Comparison of ENCODE assay signal across 8 cellular contexts in the genomic region with DNA sequence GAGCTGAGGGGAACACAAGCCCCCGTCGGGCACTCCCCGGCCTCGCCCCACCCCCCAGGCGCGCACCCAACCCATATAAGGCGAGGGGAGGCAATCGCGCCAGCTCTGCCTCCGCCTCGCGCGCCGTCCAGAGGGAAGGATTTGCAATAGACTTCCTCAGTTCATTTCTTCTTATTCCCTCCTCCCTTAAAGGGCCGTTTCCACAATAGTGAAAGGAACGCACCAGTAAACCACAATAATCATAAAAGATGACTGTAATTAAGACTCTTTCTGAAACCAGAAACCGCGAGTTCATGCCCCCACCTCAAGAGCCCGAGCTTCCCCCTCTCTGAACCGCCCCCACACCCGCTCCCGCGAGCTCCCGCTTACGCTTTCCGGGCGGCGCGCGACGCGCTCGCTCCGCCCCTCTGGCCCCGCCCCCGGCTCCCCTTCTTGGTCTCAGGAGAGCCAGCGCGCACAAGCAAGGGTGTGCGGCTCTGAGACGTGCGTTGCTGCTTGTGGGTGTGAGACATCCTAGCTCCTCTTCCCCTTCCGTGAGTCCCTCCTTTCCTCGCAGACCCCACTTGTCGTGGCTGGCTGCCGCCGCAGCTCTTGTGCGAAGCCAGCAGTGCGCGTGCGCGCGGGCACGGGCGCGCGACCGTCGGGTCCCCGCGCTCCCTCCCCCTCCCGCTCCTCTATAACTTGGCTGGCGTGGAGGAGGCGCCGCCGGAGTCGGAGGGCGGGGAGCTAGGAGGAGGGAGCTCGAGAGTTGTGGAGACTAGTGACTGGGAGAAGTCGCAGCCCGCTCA. TPM values are rescaled to one million over a fixed set of nuclear protein-coding genes. Genes with fewer than 3 reads are reported as not detected.
DNase-seq lines count a peak whose midpoint lies in the region; ATAC-seq, FAIRE-seq and TF ChIP-seq lines count a peak whose summit lies in the region.

Gene DIPK2A, plus strand, starts transcription at position 457 of the 788 bp plus-strand sequence. CDS start 510 bp downstream, outside the sequence.

- no peaks in the 10 kb centered on the region; the same call in none of the 2 replicates for H3K27me3 Mint-ChIP-seq in WTC11 (ENCODE audit: low read depth)

- CTCF ChIA-PET in WTC11 (lab: Charles Lee): interaction anchor here (0.5 to 2.6 kb wide), 14 partner anchors 8 to 1587 kb away, joined by 3 to 18 read pairs (median 3); no protein-coding TSS in a partner anchor

- no peaks in the 10 kb centered on the region for H3K36me3 Mint-ChIP-seq in WTC11

- peak within 1 kb of the TSS; percentile 93 for H3K4me3 Mint-ChIP-seq in WTC11

- no peaks in the 10 kb centered on the region for H3K27me3 ChIP-seq in bronchial epithelial cell (ENCODE audit: control insufficient read depth, insufficient read depth, low read length)
- no peaks in the 10 kb centered on the region for H3K27me3 ChIP-seq in small intestine (ENCODE audit: control insufficient read depth in 2 of 2, insufficient read depth in 2 of 2, low read length in 2 of 2)

- H3K36me3 ChIP-seq in bronchial epithelial cell (ENCODE audit: control insufficient read depth, insufficient read depth, low read length) (no peaks in the 10 kb centered on the region), small intestine (ENCODE audit: control insufficient read depth in 2 of 2, insufficient read depth in 2 of 2, low read length in 2 of 2) (no peaks in the 10 kb centered on the region)

- peak within 1 kb of the TSS; percentile 98 for H3K27ac Mint-ChIP-seq in WTC11

- POLR2A ChIA-PET in WTC11 (lab: Charles Lee): interaction anchor here (0.6 to 1.8 kb wide), 25 partner anchors 9 to 970 kb away, joined by 3 to 10 read pairs (median 4); partner anchors contain the start of genes SLC9A9 and U2SURP

- peak; percentile 93 for DNase-seq in AG08396 (ENCODE audit: low spot score)
- peak; percentile 95 for DNase-seq in NCI-H226
- DNase-seq in WTC11 (ENCODE audit: low spot score): peak; percentile 94
- peak; percentile 85 for DNase-seq in bronchial epithelial cell (ENCODE audit: low read depth)
- peak; percentile 89 for DNase-seq in iPS-NIHi11 (ENCODE audit: low spot score)
- peak; percentile 95 for DNase-seq in small intestine

- H3K9me3 ChIP-seq in small intestine (ENCODE audit: control insufficient read depth, low read depth): no peaks in the 10 kb centered on the region

- ATAC-seq in GM19023 (IDR thresholded peaks at IDR 0.05; ENCODE audit: unreplicated experiment) (peak; percentile 56), HG03196 (IDR thresholded peaks at IDR 0.05; ENCODE audit: unreplicated experiment) (peak; percentile 58), WTC11 (peak; percentile 78)

- peaks cover 36% of the 10 kb centered on the region for H3K4me1 Mint-ChIP-seq in WTC11

- WGBS in small intestine, 3 donors: 0 to 1% (median 0%) methylated on average over 67 to 70 of the region's 70 CpGs

- no peaks in the 10 kb centered on the region for H3K9me3 Mint-ChIP-seq in WTC11

- FAIRE-seq in bronchial epithelial cell (lab: Jason Lieb, UNC) (no peak), small intestine (lab: Jason Lieb, UNC) (no peak)

- peak within 1 kb of the TSS; percentile 95 to 99 for H3K27ac ChIP-seq in small intestine (ENCODE audit: low read depth in 1 of 2, low read length in 1 of 2)

- TF ChIP-seq CTCF in WTC11 (IDR thresholded peaks at IDR 0.05): no peak
- TF ChIP-seq CTCF in bronchial epithelial cell (IDR thresholded peaks at IDR 0.05; ENCODE audit: insufficient read depth, low read length, severe bottlenecking): no peak

- H3K4me1 ChIP-seq in small intestine (ENCODE audit: control insufficient read depth in 2 of 2, insufficient read depth in 1 of 2, low read depth in 1 of 2, low read length in 1 of 2): no peaks in the 10 kb centered on the region

- H3K4me3 ChIP-seq in bronchial epithelial cell (ENCODE audit: low read depth, low read length): peak within 1 kb of the TSS; percentile 78
- peak within 1 kb of the TSS; percentile 59 to 61 for H3K4me3 ChIP-seq in small intestine (ENCODE audit: low read depth in 1 of 2, low read length in 2 of 2)

TF ChIP-seq in WTC11, 78 proteins besides CTCF, POLR2A, EP300 and RAD21 (continues in another document):
- TF ChIP-seq TEAD1 (CRISPR knock-in tag; IDR thresholded peaks at IDR 0.05) (no peak), OVOL2 (CRISPR knock-in tag; IDR thresholded peaks at IDR 0.05; ENCODE audit: borderline replicate concordance) (0 out of 2 replicates have a peak, but pooled peaks have one; percentile 15), ZNF219 (CRISPR knock-in tag; IDR thresholded peaks at IDR 0.05; ENCODE audit: borderline replicate concordance) (no peak), JAZF1 (CRISPR knock-in tag; IDR thresholded peaks at IDR 0.05) (no peak), FOXP1 (CRISPR knock-in tag; IDR thresholded peaks at IDR 0.05; ENCODE audit: borderline replicate concordance) (no peak), GABPB1 (CRISPR knock-in tag; IDR thresholded peaks at IDR 0.05) (no peak; the same call in 1 of the 2 replicates), ESRRA (CRISPR knock-in tag; IDR thresholded peaks at IDR 0.05; ENCODE audit: borderline replicate concordance) (no peak), ELF4 (CRISPR knock-in tag; IDR thresholded peaks at IDR 0.05; ENCODE audit: low read depth) (no peak), MYBL2 (CRISPR knock-in tag; IDR thresholded peaks at IDR 0.05) (peak; percentile 17; the same call in 1 of the 2 replicates), SP1 (CRISPR knock-in tag; conservative IDR thresholded peaks at IDR 0.05) (peak; percentile 41; the same call in 1 of the 2 replicates), ZNF416 (CRISPR knock-in tag; IDR thresholded peaks at IDR 0.05) (no peak), RELA (CRISPR knock-in tag; IDR thresholded peaks at IDR 0.05; ENCODE audit: borderline replicate concordance) (no peak), PRRX2 (CRISPR knock-in tag; IDR thresholded peaks at IDR 0.05) (no peak), CBFB (CRISPR knock-in tag; IDR thresholded peaks at IDR 0.05; ENCODE audit: low read depth) (0 out of 2 replicates have a peak, but pooled peaks have one; percentile 55)
- TF ChIP-seq, protein P1, sequence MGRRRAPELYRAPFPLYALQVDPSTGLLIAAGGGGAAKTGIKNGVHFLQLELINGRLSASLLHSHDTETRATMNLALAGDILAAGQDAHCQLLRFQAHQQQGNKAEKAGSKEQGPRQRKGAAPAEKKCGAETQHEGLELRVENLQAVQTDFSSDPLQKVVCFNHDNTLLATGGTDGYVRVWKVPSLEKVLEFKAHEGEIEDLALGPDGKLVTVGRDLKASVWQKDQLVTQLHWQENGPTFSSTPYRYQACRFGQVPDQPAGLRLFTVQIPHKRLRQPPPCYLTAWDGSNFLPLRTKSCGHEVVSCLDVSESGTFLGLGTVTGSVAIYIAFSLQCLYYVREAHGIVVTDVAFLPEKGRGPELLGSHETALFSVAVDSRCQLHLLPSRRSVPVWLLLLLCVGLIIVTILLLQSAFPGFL (CRISPR knock-in tag; IDR thresholded peaks at IDR 0.05; ENCODE audit: borderline replicate concordance): no peak
- TF ChIP-seq, protein P2, sequence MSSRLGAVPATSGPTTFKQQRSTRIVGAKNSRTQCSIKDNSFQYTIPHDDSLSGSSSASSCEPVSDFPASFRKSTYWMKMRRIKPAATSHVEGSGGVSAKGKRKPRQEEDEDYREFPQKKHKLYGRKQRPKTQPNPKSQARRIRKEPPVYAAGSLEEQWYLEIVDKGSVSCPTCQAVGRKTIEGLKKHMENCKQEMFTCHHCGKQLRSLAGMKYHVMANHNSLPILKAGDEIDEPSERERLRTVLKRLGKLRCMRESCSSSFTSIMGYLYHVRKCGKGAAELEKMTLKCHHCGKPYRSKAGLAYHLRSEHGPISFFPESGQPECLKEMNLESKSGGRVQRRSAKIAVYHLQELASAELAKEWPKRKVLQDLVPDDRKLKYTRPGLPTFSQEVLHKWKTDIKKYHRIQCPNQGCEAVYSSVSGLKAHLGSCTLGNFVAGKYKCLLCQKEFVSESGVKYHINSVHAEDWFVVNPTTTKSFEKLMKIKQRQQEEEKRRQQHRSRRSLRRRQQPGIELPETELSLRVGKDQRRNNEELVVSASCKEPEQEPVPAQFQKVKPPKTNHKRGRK (CRISPR knock-in tag; IDR thresholded peaks at IDR 0.05; ENCODE audit: borderline replicate concordance): no peak
- TF ChIP-seq, protein P3, sequence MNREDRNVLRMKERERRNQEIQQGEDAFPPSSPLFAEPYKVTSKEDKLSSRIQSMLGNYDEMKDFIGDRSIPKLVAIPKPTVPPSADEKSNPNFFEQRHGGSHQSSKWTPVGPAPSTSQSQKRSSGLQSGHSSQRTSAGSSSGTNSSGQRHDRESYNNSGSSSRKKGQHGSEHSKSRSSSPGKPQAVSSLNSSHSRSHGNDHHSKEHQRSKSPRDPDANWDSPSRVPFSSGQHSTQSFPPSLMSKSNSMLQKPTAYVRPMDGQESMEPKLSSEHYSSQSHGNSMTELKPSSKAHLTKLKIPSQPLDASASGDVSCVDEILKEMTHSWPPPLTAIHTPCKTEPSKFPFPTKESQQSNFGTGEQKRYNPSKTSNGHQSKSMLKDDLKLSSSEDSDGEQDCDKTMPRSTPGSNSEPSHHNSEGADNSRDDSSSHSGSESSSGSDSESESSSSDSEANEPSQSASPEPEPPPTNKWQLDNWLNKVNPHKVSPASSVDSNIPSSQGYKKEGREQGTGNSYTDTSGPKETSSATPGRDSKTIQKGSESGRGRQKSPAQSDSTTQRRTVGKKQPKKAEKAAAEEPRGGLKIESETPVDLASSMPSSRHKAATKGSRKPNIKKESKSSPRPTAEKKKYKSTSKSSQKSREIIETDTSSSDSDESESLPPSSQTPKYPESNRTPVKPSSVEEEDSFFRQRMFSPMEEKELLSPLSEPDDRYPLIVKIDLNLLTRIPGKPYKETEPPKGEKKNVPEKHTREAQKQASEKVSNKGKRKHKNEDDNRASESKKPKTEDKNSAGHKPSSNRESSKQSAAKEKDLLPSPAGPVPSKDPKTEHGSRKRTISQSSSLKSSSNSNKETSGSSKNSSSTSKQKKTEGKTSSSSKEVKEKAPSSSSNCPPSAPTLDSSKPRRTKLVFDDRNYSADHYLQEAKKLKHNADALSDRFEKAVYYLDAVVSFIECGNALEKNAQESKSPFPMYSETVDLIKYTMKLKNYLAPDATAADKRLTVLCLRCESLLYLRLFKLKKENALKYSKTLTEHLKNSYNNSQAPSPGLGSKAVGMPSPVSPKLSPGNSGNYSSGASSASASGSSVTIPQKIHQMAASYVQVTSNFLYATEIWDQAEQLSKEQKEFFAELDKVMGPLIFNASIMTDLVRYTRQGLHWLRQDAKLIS (CRISPR knock-in tag; IDR thresholded peaks at IDR 0.05; ENCODE audit: borderline replicate concordance): no peak
- TF ChIP-seq, protein P4, sequence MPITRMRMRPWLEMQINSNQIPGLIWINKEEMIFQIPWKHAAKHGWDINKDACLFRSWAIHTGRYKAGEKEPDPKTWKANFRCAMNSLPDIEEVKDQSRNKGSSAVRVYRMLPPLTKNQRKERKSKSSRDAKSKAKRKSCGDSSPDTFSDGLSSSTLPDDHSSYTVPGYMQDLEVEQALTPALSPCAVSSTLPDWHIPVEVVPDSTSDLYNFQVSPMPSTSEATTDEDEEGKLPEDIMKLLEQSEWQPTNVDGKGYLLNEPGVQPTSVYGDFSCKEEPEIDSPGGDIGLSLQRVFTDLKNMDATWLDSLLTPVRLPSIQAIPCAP (CRISPR knock-in tag; IDR thresholded peaks at IDR 0.05): no peak

RNA-seq across cellular contexts. Expression of gene DIPK2A, which starts in this region (rescaled TPM):
- total RNA-seq in WTC11 (2021) (28.0 to 35.1 TPM (median 28.9 TPM) in 3 replicates), bronchial epithelial cell (19.0 and 35.5 TPM in 2 replicates)
- polyA plus RNA-seq in small intestine: 1 to 10 TPM; 2.7 to 6.2 (median 4.2) TPM

Comparison
In these comparisons a context has a peak if more than half of its experiments do, and no peak if none do; other contexts are left out.
1. Peak in every context shown above with its lines: DNase-seq, ATAC-seq, H3K4me3 ChIP-seq and H3K27ac ChIP-seq.